In the genomic region with DNA sequence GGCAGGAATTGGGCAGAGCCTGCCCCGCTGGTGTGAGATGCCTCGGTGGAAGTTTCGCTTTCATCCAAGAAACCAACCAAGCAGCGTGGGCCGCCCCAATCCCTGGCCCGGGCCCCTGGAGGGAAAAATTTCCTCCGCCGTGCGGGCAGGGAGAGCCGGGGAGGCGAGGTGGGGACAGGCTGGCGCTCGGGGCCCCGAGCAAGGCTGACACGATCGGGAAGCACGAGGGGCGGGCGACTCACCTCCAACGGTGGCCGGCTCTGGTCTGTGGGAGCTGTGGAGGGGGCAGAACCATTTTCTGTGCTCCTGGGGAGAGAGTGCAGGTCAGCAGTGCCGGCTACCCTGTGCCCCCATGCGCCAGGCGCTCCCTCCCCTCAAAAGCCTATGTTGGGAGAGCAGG, we compare ENCODE assay signal across 21 cellular contexts. TPM values are rescaled to one million over a fixed set of nuclear protein-coding genes. Genes with fewer than 3 reads are reported as not detected.
DNase-seq lines count a peak whose midpoint lies in the region; FAIRE-seq and TF ChIP-seq lines count a peak whose summit lies in the region.
"Had no signal": no experiment of that assay in that cellular context is flagged by ENCODE, and none has a peak within 500 bp of the region (broad histone marks: within the 10 kb centered on the region; RNA-seq: fewer than 3 reads in every experiment).

No MANE protein-coding gene starts in this region.

- peaks cover 86% of the 10 kb centered on the region for H3K36me3 ChIP-seq in NT2/D1 (ENCODE audit: insufficient read depth, insufficient read length, low read length)
- peaks cover 2 to 54% (median 17%) of the 10 kb centered on the region in 4 experiments; a peak in 6 of 8 replicates for H3K36me3 ChIP-seq in H1 (ENCODE audit: control insufficient read depth in 2 of 4, insufficient read depth in 4 of 4, low read length in 3 of 4)
- H3K36me3 ChIP-seq in osteoblast (ENCODE audit: insufficient read depth, low read length) = peaks cover 14% of the 10 kb centered on the region
- H3K36me3 ChIP-seq in HAP-1 (replicated peaks) = peaks cover 77% of the 10 kb centered on the region

- no peak overlapping the region for H3K4ac ChIP-seq in H1 (replicated peaks; ENCODE audit: insufficient read length, low read depth, low read length)

- FAIRE-seq in H1 (lab: Jason Lieb, UNC) = no peak
- FAIRE-seq: G401.6, GM12892 had no signal

- H3K27ac ChIP-seq in H1 (ENCODE audit: low read depth, low read length) = no peak overlapping the region
- no peak overlapping the region for H3K27ac ChIP-seq in osteoblast (ENCODE audit: low read depth, low read length)

- no peaks in the 10 kb centered on the region for H3K23me2 ChIP-seq in H1 (ENCODE audit: low read depth, low read length)

- TF ChIP-seq POLR2A in H1 (IDR thresholded peaks at IDR 0.05; ENCODE audit: control extremely low read depth in 1 of 2, low read depth in 2 of 2, low read length in 2 of 2) = no peak

- H2BK5ac ChIP-seq in H1 (ENCODE audit: low read depth, low read length) = no peak overlapping the region

- H2AFZ ChIP-seq in H1 (ENCODE audit: low read length) (no peak overlapping the region), osteoblast (ENCODE audit: low read length) (no peak overlapping the region)

- H3K27me3 ChIP-seq in NT2/D1 (ENCODE audit: insufficient read depth, insufficient read length) (no peaks in the 10 kb centered on the region), H1 (replicated peaks in 1 of 4; ENCODE audit: control insufficient read depth in 3 of 4, extremely low read depth in 1 of 4, insufficient read depth in 3 of 4, low read length in 3 of 4) (no peaks in the 10 kb centered on the region), osteoblast (ENCODE audit: insufficient read depth, low read length) (no peaks in the 10 kb centered on the region), HAP-1 (ENCODE audit: low read depth) (no peaks in the 10 kb centered on the region)

- H3K14ac ChIP-seq in H1 (ENCODE audit: insufficient read length) = no peak overlapping the region

- H3K18ac ChIP-seq in H1 (ENCODE audit: extremely low read depth, low read length) = no peak overlapping the region

- H3K23ac ChIP-seq in H1 (ENCODE audit: insufficient read length) = no peak overlapping the region

- H2AK5ac ChIP-seq in H1 (ENCODE audit: low read depth, low read length) = no peak overlapping the region

- POLR2A ChIA-PET in H1 (lab: Charles Lee; ENCODE audit: partially characterized antibody) = interaction anchor here (1.3 kb wide), 1 partner anchor 28 kb away, joined by 3 read pairs; no protein-coding TSS in a partner anchor

- H3K9me3 ChIP-seq in NT2/D1 (ENCODE audit: insufficient read depth, low read length) (no peaks in the 10 kb centered on the region), H1 (ENCODE audit: insufficient read depth in 2 of 2, low read depth in 1 of 2, low read length in 1 of 2) (no peaks in the 10 kb centered on the region), osteoblast (ENCODE audit: low read depth, low read length) (no peaks in the 10 kb centered on the region), HAP-1 (no peaks in the 10 kb centered on the region)

- WGBS in H1 (ENCODE audit: extremely low coverage in 1 of 2, insufficient coverage in 1 of 2, insufficient read length in 1 of 2, insufficient replicate concordance in 2 of 2, low coverage in 1 of 2, low lambda C conversion rate in 2 of 2, missing lambda C conversion rate in 1 of 2), 2 experiments = 80% methylated on average over 13 of the region's 24 CpGs; no CpG with 5 or more reads in 1 of the 2 experiments

- H2BK12ac ChIP-seq in H1 (ENCODE audit: low read depth, low read length) = no peak overlapping the region

- H4K20me1 ChIP-seq in H1 (replicated peaks in 1 of 2; ENCODE audit: control insufficient read depth in 1 of 2, insufficient read depth in 2 of 2, low read length in 2 of 2) (peaks cover 29 to 34% of the 10 kb centered on the region in 2 experiments), osteoblast (ENCODE audit: insufficient read depth, low read length) (peaks cover 26% of the 10 kb centered on the region)

- H3K4me1 ChIP-seq in NT2/D1 (ENCODE audit: insufficient read depth, insufficient read length) (peaks cover 19% of the 10 kb centered on the region), H1 (replicated peaks in 1 of 4; ENCODE audit: control insufficient read depth in 3 of 4, insufficient read depth in 4 of 4, low read length in 3 of 4) (no peaks in the 10 kb centered on the region), osteoblast (ENCODE audit: insufficient read depth, low read length) (no peaks in the 10 kb centered on the region), HAP-1 (no peaks in the 10 kb centered on the region)

- peak overlapping the region; percentile 62; the same call in 1 of the 2 replicates for H4K8ac ChIP-seq in H1 (ENCODE audit: extremely low read depth, insufficient read depth, low read length)

- DNase-seq in NT2/D1 (ENCODE audit: low read depth, low spot score) (no peak), H1 (ENCODE audit: low read depth in 1 of 2, low spot score in 2 of 2) (no peak), osteoblast (ENCODE audit: insufficient read length, low spot score, missing footprints) (peak; percentile 80), T1000 (lab: John Stamatoyannopoulos, UW) (no peak), EL (no peak), HAP-1 (ENCODE audit: low spot score in 2 of 2) (no peak)
- DNase-seq: C1 segment of cervical spinal cord, Calu3, COR-L47, DMS53, DMS79 treated with DMSO at 0.1 percent for 48 hours, H9, HFFc6 had no signal

- in situ Hi-C loops in HAP-1 (cut with MboI; ENCODE audit: low sequenced_read_pairs) = no loop called here

- CTCF ChIA-PET in H1 (lab: Charles Lee; ENCODE audit: partially characterized antibody) = no interaction called here

- H3K4me3 ChIP-seq in NT2/D1 (ENCODE audit: insufficient read length, low read depth) = no peak overlapping the region
- no peak overlapping the region for H3K4me3 ChIP-seq in H1 (ENCODE audit: extremely low read depth in 1 of 4, insufficient read depth in 2 of 4, low read depth in 3 of 4, low read length in 4 of 4)
- H3K4me3 ChIP-seq in osteoblast (ENCODE audit: insufficient read depth, low read length) = no peak overlapping the region
- no peak overlapping the region for H3K4me3 ChIP-seq in HAP-1

- H3K4me2 ChIP-seq in H1 (ENCODE audit: insufficient read depth in 1 of 2, low read depth in 2 of 2, low read length in 2 of 2) (no peak overlapping the region), osteoblast (ENCODE audit: insufficient read depth, low read length) (no peak overlapping the region)

- H3K9ac ChIP-seq in NT2/D1 (ENCODE audit: insufficient read length, low read depth) (peak overlapping the region; percentile 10), H1 (replicated peaks in 1 of 4; ENCODE audit: extremely low read depth in 1 of 4, low read depth in 3 of 4, low read length in 3 of 4) (no peak overlapping the region)

- H4K91ac ChIP-seq in H1 (replicated peaks; ENCODE audit: insufficient read length, low read length) = no peak overlapping the region

- H2BK20ac ChIP-seq in H1 (ENCODE audit: low read length) = no peak overlapping the region

- peaks cover 14% of the 10 kb centered on the region for H3K79me1 ChIP-seq in H1 (ENCODE audit: low read depth, low read length)

- no peak overlapping the region for H3K56ac ChIP-seq in H1 (replicated peaks; ENCODE audit: insufficient read length, low read depth, low read length)

- TF ChIP-seq RAD21 in H1 (IDR thresholded peaks at IDR 0.05 in 1 of 2, conservative IDR thresholded peaks at IDR 0.05 in 1 of 2; ENCODE audit: low read depth in 2 of 2, low read length in 2 of 2) = no peak

- no peak overlapping the region for H4K5ac ChIP-seq in H1 (ENCODE audit: insufficient read length, low read depth, low read length)

- H3K79me2 ChIP-seq in H1 (ENCODE audit: control insufficient read depth in 1 of 2, insufficient read depth in 2 of 2, low read length in 2 of 2) (peaks cover 14 to 48% of the 10 kb centered on the region in 2 experiments), osteoblast (ENCODE audit: insufficient read depth, low read length) (peaks cover 63% of the 10 kb centered on the region)

- TF ChIP-seq CTCF in H1 (IDR thresholded peaks at IDR 0.05; ENCODE audit: control extremely low read depth in 1 of 3, insufficient read depth in 1 of 3, low read depth in 1 of 3, low read length in 3 of 3) (no peak), osteoblast (IDR thresholded peaks at IDR 0.05; ENCODE audit: extremely low read depth, low read depth, low read length) (no peak)

- H2BK120ac ChIP-seq in H1 (replicated peaks; ENCODE audit: low read depth, low read length) = no peak overlapping the region

- no peak for TF ChIP-seq EP300 in H1 (IDR thresholded peaks at IDR 0.05; ENCODE audit: borderline replicate concordance in 1 of 2, low read depth in 2 of 2, low read length in 2 of 2)

- H2BK15ac ChIP-seq in H1 (ENCODE audit: low read length) = no peak overlapping the region

RNA-seq across cellular contexts. Expression of a gene that starts 11.0 kb away (rescaled TPM):
- 64.7 and 68.0 TPM in 2 replicates for total RNA-seq in H1 (2021; fragmentation: NEBNext Ultra II Directional; extraction: Animal tissue kit (Norgen Biotek cat#: 25700))
- polyA plus RNA-seq in H1 (2011; rRNA removed) = 21.8 and 56.5 TPM in 2 replicates
- polyA plus RNA-seq in H1 (2011; cell fraction: cytosol; rRNA removed) = 41.8 TPM
- polyA plus RNA-seq in H1 (2011; cell fraction: nucleus; rRNA removed) = 90.9 TPM
- 43.7 to 67.7 TPM (median 63.8 TPM) in 4 replicates for polyA plus RNA-seq in H1 (2012, experiment 1 of 2)
- 52.5 TPM for polyA plus RNA-seq in H1 (2012, experiment 2 of 2)
- polyA plus RNA-seq in H1 (2013, experiment 1 of 2) = 85.5 TPM
- polyA plus RNA-seq in H1 (2013, experiment 2 of 2) = 80.6 TPM
- 5.7 and 7.1 TPM in 2 replicates for polyA minus RNA-seq in H1 (2011; rRNA and poly(A)+ RNA removed)
- 31.9 TPM for polyA minus RNA-seq in H1 (2011; cell fraction: cytosol; rRNA and poly(A)+ RNA removed)
- polyA minus RNA-seq in H1 (2011; cell fraction: nucleus; rRNA and poly(A)+ RNA removed) = 33.1 TPM
- total RNA-seq in osteoblast = 29.8 and 38.7 TPM in 2 replicates

RNA-seq across cellular contexts. Expression of a gene that starts 12.3 kb away (rescaled TPM):
- 1.7 and 1.9 TPM in 2 replicates for total RNA-seq in H1 (2021; fragmentation: NEBNext Ultra II Directional; extraction: Animal tissue kit (Norgen Biotek cat#: 25700))
- polyA plus RNA-seq in H1 (2011; rRNA removed) = 0.44 and 0.99 TPM in 2 replicates
- polyA plus RNA-seq in H1 (2011; cell fraction: cytosol; rRNA removed) = 1.3 TPM
- polyA plus RNA-seq in H1 (2011; cell fraction: nucleus; rRNA removed) = 4.9 TPM
- polyA plus RNA-seq in H1 (2012, experiment 1 of 2) = 1.9 to 3.1 TPM (median 2.3 TPM) in 4 replicates
- 0.64 TPM for polyA plus RNA-seq in H1 (2012, experiment 2 of 2)
- 0.85 TPM for polyA plus RNA-seq in H1 (2013, experiment 1 of 2)
- polyA plus RNA-seq in H1 (2013, experiment 2 of 2) = 0.81 TPM
- 0.22 TPM in 1 of 2 replicates, not detected in the other for polyA minus RNA-seq in H1 (2011; rRNA and poly(A)+ RNA removed)
- 0.73 TPM for polyA minus RNA-seq in H1 (2011; cell fraction: cytosol; rRNA and poly(A)+ RNA removed)
- polyA minus RNA-seq in H1 (2011; cell fraction: nucleus; rRNA and poly(A)+ RNA removed) = 0.90 TPM
- total RNA-seq in osteoblast = not detected in 2 replicates
- total RNA-seq: A172, Daoy, H4 had no signal
- polyA plus RNA-seq: CD4-positive, alpha-beta memory T cell had no signal

RNA-seq across cellular contexts. Expression of a gene that starts 18.7 kb away (rescaled TPM):
- 110 and 111 TPM in 2 replicates for total RNA-seq in H1 (2021; fragmentation: NEBNext Ultra II Directional; extraction: Animal tissue kit (Norgen Biotek cat#: 25700))
- polyA plus RNA-seq in H1 (2011; rRNA removed) = 93.0 and 119 TPM in 2 replicates
- 84.7 TPM for polyA plus RNA-seq in H1 (2011; cell fraction: cytosol; rRNA removed)
- polyA plus RNA-seq in H1 (2011; cell fraction: nucleus; rRNA removed) = 444 TPM
- 84.6 to 159 TPM (median 148 TPM) in 4 replicates for polyA plus RNA-seq in H1 (2012, experiment 1 of 2)
- 84.5 TPM for polyA plus RNA-seq in H1 (2012, experiment 2 of 2)
- polyA plus RNA-seq in H1 (2013, experiment 1 of 2) = 105 TPM
- polyA plus RNA-seq in H1 (2013, experiment 2 of 2) = 97.6 TPM
- polyA minus RNA-seq in H1 (2011; rRNA and poly(A)+ RNA removed) = 132 and 217 TPM in 2 replicates
- 86.2 TPM for polyA minus RNA-seq in H1 (2011; cell fraction: cytosol; rRNA and poly(A)+ RNA removed)
- polyA minus RNA-seq in H1 (2011; cell fraction: nucleus; rRNA and poly(A)+ RNA removed) = 105 TPM
- total RNA-seq in osteoblast = 16.6 and 18.6 TPM in 2 replicates

RNA-seq across cellular contexts. Expression of a gene that starts 24.2 kb away (rescaled TPM):
- total RNA-seq in H1 (2021; fragmentation: NEBNext Ultra II Directional; extraction: Animal tissue kit (Norgen Biotek cat#: 25700)) = 7.5 and 8.1 TPM in 2 replicates
- polyA plus RNA-seq in H1 (2011; rRNA removed) = 11.8 and 18.4 TPM in 2 replicates
- 15.2 TPM for polyA plus RNA-seq in H1 (2011; cell fraction: cytosol; rRNA removed)
- polyA plus RNA-seq in H1 (2011; cell fraction: nucleus; rRNA removed) = 40.2 TPM
- polyA plus RNA-seq in H1 (2012, experiment 1 of 2) = 4.8 to 11.0 TPM (median 9.1 TPM) in 4 replicates
- polyA plus RNA-seq in H1 (2012, experiment 2 of 2) = 6.6 TPM
- 5.0 TPM for polyA plus RNA-seq in H1 (2013, experiment 1 of 2)
- 4.6 TPM for polyA plus RNA-seq in H1 (2013, experiment 2 of 2)
- polyA minus RNA-seq in H1 (2011; rRNA and poly(A)+ RNA removed) = 1.9 and 2.3 TPM in 2 replicates
- 7.6 TPM for polyA minus RNA-seq in H1 (2011; cell fraction: cytosol; rRNA and poly(A)+ RNA removed)
- polyA minus RNA-seq in H1 (2011; cell fraction: nucleus; rRNA and poly(A)+ RNA removed) = 7.0 TPM
- 32.7 and 52.1 TPM in 2 replicates for total RNA-seq in osteoblast

RNA-seq across cellular contexts. Expression of a gene that starts 43.3 kb away (rescaled TPM):
- total RNA-seq in H1 (2021; fragmentation: NEBNext Ultra II Directional; extraction: Animal tissue kit (Norgen Biotek cat#: 25700)) = not detected in 2 replicates
- 0.09 TPM in 1 of 2 replicates, not detected in the other for polyA plus RNA-seq in H1 (2011; rRNA removed)
- polyA plus RNA-seq in H1 (2011; cell fraction: cytosol; rRNA removed) = 0.18 TPM
- polyA plus RNA-seq in H1 (2011; cell fraction: nucleus; rRNA removed) = not detected
- not detected in 4 replicates for polyA plus RNA-seq in H1 (2012, experiment 1 of 2)
- polyA plus RNA-seq in H1 (2012, experiment 2 of 2) = not detected
- 0.04 TPM for polyA plus RNA-seq in H1 (2013, experiment 1 of 2)
- 0.07 TPM for polyA plus RNA-seq in H1 (2013, experiment 2 of 2)
- 0.22 TPM in 1 of 2 replicates, not detected in the other for polyA minus RNA-seq in H1 (2011; rRNA and poly(A)+ RNA removed)
- not detected for polyA minus RNA-seq in H1 (2011; cell fraction: cytosol; rRNA and poly(A)+ RNA removed)
- polyA minus RNA-seq in H1 (2011; cell fraction: nucleus; rRNA and poly(A)+ RNA removed) = not detected
- total RNA-seq in osteoblast = not detected in 2 replicates
- total RNA-seq: A172; A673; Calu3; CD4-positive, alpha-beta memory T cell; Daoy; H4; H9; HFFc6 had no signal
- polyA plus RNA-seq: BJ; CD4-positive, alpha-beta memory T cell had no signal
